ENCODE assay signal across 8 cellular contexts in genomic region chr5:112551437-112552018, GRCh38.
DNase-seq lines count a peak whose midpoint lies in the region; ATAC-seq and TF ChIP-seq lines count a peak whose summit lies in the region.

No MANE protein-coding gene starts in this region.

- no peak overlapping the region for H3K27ac Mint-ChIP-seq in activated naive CD8-positive, alpha-beta T cell treated with anti-CD3 and anti-CD28 coated beads, Interleukin-2, amount 10 ng/mL, durations not matched to agents 7 days and 5 days
- H3K27ac Mint-ChIP-seq in activated naive CD8-positive, alpha-beta T cell treated with anti-CD3 and anti-CD28 coated beads for 36 hours = no peak overlapping the region

- no peak overlapping the region for H3K9ac ChIP-seq in adipocyte (ENCODE audit: low read length)

- TF ChIP-seq CTCF in heart right ventricle (IDR thresholded peaks at IDR 0.05) = peak; percentile 66 to 89 (median 75)

- H3K4me3 Mint-ChIP-seq in activated naive CD8-positive, alpha-beta T cell treated with anti-CD3 and anti-CD28 coated beads, Interleukin-2, amount 10 ng/mL, durations not matched to agents 7 days and 5 days = no peak overlapping the region
- no peak overlapping the region for H3K4me3 Mint-ChIP-seq in activated naive CD8-positive, alpha-beta T cell treated with anti-CD3 and anti-CD28 coated beads for 36 hours

- H3K4me3 ChIP-seq in adipocyte (ENCODE audit: low read length) (no peak overlapping the region), heart right ventricle (no peak overlapping the region)

- no peak for DNase-seq in activated naive CD8-positive, alpha-beta T cell treated with anti-CD3 and anti-CD28 coated beads, Interleukin-2, amount 10 ng/mL, durations not matched to agents 7 days and 5 days
- no peak for DNase-seq in activated naive CD8-positive, alpha-beta T cell treated with anti-CD3 and anti-CD28 coated beads for 36 hours
- DNase-seq in NCI-H748 (lab: John Stamatoyannopoulos, UW; ENCODE audit: unreplicated experiment) (peak; percentile 46), adipocyte (ENCODE audit: low read depth) (peak; percentile 88), heart right ventricle (peak in 1 of 2 donors; percentile 64), sciatic nerve (ENCODE audit: low spot score) (no peak)

- H3K27me3 Mint-ChIP-seq in activated naive CD8-positive, alpha-beta T cell treated with anti-CD3 and anti-CD28 coated beads, Interleukin-2, amount 10 ng/mL, durations not matched to agents 7 days and 5 days = peaks cover 7% of the 10 kb centered on the region
- no peaks in the 10 kb centered on the region for H3K27me3 Mint-ChIP-seq in activated naive CD8-positive, alpha-beta T cell treated with anti-CD3 and anti-CD28 coated beads for 36 hours

- no peaks in the 10 kb centered on the region for H3K4me1 Mint-ChIP-seq in activated naive CD8-positive, alpha-beta T cell treated with anti-CD3 and anti-CD28 coated beads, Interleukin-2, amount 10 ng/mL, durations not matched to agents 7 days and 5 days
- no peaks in the 10 kb centered on the region for H3K4me1 Mint-ChIP-seq in activated naive CD8-positive, alpha-beta T cell treated with anti-CD3 and anti-CD28 coated beads for 36 hours

- H3K27me3 ChIP-seq in adipocyte (replicated peaks; ENCODE audit: control insufficient read depth, insufficient read depth, low read length) (no peaks in the 10 kb centered on the region), heart right ventricle (no peaks in the 10 kb centered on the region)

- H3K36me3 ChIP-seq in adipocyte (ENCODE audit: control insufficient read depth, insufficient read depth, low read length, severe bottlenecking) (no peaks in the 10 kb centered on the region), heart right ventricle (no peaks in the 10 kb centered on the region)

- 42 to 43% methylated on average over 5 of the region's 5 CpGs for WGBS in heart right ventricle, 2 donors

- ATAC-seq in activated naive CD8-positive, alpha-beta T cell treated with anti-CD3 and anti-CD28 coated beads, Interleukin-2, amount 10 ng/mL, durations not matched to agents 7 days and 5 days (ENCODE audit: low read depth) = peak; percentile 42
- ATAC-seq in HG03103 (IDR thresholded peaks at IDR 0.05; ENCODE audit: low read depth, unreplicated experiment) (peak; percentile 50), heart right ventricle (peak in 7 of 8 donors; percentile 43 to 67 (median 60)), sciatic nerve (peak; percentile 77), HG02973 (IDR thresholded peaks at IDR 0.05; ENCODE audit: unreplicated experiment) (no peak)

- H3K9me3 ChIP-seq in adipocyte (ENCODE audit: control insufficient read depth, low read length) (no peaks in the 10 kb centered on the region), heart right ventricle (no peaks in the 10 kb centered on the region)

- intact Hi-C loops in heart right ventricle (cut with DNase I) (loop anchor here (1.0 to 10.0 kb wide), 11 partner anchors 56 to 413 kb away; partner anchors contain the start of gene REEP5 (in 1 of the 10)), sciatic nerve (cut with DNase I) (loop anchor here (2.0 kb wide), 1 partner anchor 209 kb away; no protein-coding TSS in a partner anchor)

- H3K4me1 ChIP-seq in adipocyte (ENCODE audit: control insufficient read depth, insufficient read depth, low read length) (peaks cover 12% of the 10 kb centered on the region), heart right ventricle (peaks cover 0 to 32% (median 12%) of the 10 kb centered on the region in 9 donors)

- POLR2A ChIA-PET in activated naive CD8-positive, alpha-beta T cell treated with anti-CD3 and anti-CD28 coated beads, Interleukin-2, amount 10 ng/mL, durations not matched to agents 7 days and 5 days (lab: Charles Lee) = no interaction called here

- H3K36me3 Mint-ChIP-seq in activated naive CD8-positive, alpha-beta T cell treated with anti-CD3 and anti-CD28 coated beads, Interleukin-2, amount 10 ng/mL, durations not matched to agents 7 days and 5 days = no peaks in the 10 kb centered on the region
- no peaks in the 10 kb centered on the region for H3K36me3 Mint-ChIP-seq in activated naive CD8-positive, alpha-beta T cell treated with anti-CD3 and anti-CD28 coated beads for 36 hours

- no peak overlapping the region for H3K27ac ChIP-seq in heart right ventricle

- no peaks in the 10 kb centered on the region for H3K9me3 Mint-ChIP-seq in activated naive CD8-positive, alpha-beta T cell treated with anti-CD3 and anti-CD28 coated beads, Interleukin-2, amount 10 ng/mL, durations not matched to agents 7 days and 5 days
- no peaks in the 10 kb centered on the region for H3K9me3 Mint-ChIP-seq in activated naive CD8-positive, alpha-beta T cell treated with anti-CD3 and anti-CD28 coated beads for 36 hours

Comparison
In these comparisons a context has a peak if more than half of its experiments do, and no peak if none do; other contexts are left out.
1. DNase-seq: peak in NCI-H748 (single experiment) and adipocyte (single experiment); none in activated naive CD8-positive, alpha-beta T cell treated with anti-CD3 and anti-CD28 coated beads, Interleukin-2, amount 10 ng/mL, durations not matched to agents 7 days and 5 days (single experiment), activated naive CD8-positive, alpha-beta T cell treated with anti-CD3 and anti-CD28 coated beads for 36 hours (single experiment) and sciatic nerve (single experiment).